In the genomic region with DNA sequence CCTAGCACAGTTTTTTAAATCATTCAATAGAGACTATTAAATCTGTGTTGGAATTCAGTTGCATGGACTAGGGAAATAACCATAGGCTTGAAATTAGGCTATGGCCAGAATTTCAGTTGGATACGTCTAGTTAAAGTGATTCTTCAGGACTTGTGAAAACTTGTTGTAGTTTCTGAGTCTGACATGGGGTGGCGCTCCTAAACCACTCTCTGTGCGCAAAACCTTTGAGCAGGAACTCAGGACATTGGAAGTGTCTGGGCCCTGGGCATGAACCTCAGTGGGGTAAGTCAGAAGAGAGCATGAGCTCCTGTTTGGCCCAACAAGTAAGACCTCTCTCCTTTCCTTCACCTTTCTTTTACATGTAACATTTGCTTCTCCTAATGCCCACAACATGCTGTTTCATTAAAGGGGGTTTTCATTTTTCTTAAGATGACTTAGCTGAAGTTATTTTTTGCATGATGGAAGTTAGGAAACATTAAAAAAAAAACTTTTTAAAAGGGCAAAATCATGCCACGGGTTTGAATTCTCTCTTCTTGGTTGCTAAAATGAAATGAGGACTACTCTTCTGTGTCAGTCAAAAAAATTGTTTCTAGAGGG, we compare ENCODE assay signal across 8 cellular contexts. TPM values are rescaled to one million over a fixed set of nuclear protein-coding genes. Genes with fewer than 3 reads are reported as not detected.
DNase-seq lines count a peak whose midpoint lies in the region; ATAC-seq and TF ChIP-seq lines count a peak whose summit lies in the region.

No MANE protein-coding gene starts in this region.

- no peak overlapping the region for H3K4me3 Mint-ChIP-seq in activated T-helper 1 cell treated with anti-CD3 and anti-CD28 coated beads, Interleukin-12 subunit alpha, Interleukin-12 subunit beta, Interleukin-2, Interleukin-4 antibody, amounts not matched to agents 30 ng/mL and 10 ng/mL and 1 ng/mL, durations not matched to agents 14 hours and 24 hours and 36 hours

- TF ChIP-seq CTCF in GM12872 (IDR thresholded peaks at IDR 0.05; ENCODE audit: insufficient read depth, low read depth, low read length) (peak; percentile 70), WERI-Rb-1 (IDR thresholded peaks at IDR 0.05; ENCODE audit: low read depth, low read length) (peak; percentile 91)

- H3K27ac Mint-ChIP-seq in activated T-helper 1 cell treated with anti-CD3 and anti-CD28 coated beads, Interleukin-12 subunit alpha, Interleukin-12 subunit beta, Interleukin-2, Interleukin-4 antibody, amounts not matched to agents 30 ng/mL and 10 ng/mL and 1 ng/mL, durations not matched to agents 14 hours and 24 hours and 36 hours: no peak overlapping the region

- H3K27me3 ChIP-seq in WERI-Rb-1 (ENCODE audit: insufficient read depth, low read depth, severe bottlenecking): no peaks in the 10 kb centered on the region

- no peak for ATAC-seq in HG03095 (IDR thresholded peaks at IDR 0.05; ENCODE audit: unreplicated experiment)

- H3K27me3 Mint-ChIP-seq in activated T-helper 1 cell treated with anti-CD3 and anti-CD28 coated beads, Interleukin-12 subunit alpha, Interleukin-12 subunit beta, Interleukin-2, Interleukin-4 antibody, amounts not matched to agents 30 ng/mL and 10 ng/mL and 1 ng/mL, durations not matched to agents 14 hours and 24 hours and 36 hours (ENCODE audit: insufficient read depth): peaks cover 11% of the 10 kb centered on the region

- no peak overlapping the region for H3K27ac ChIP-seq in WERI-Rb-1

- no peaks in the 10 kb centered on the region for H3K9me3 ChIP-seq in WERI-Rb-1 (ENCODE audit: severe bottlenecking)

- intact Hi-C loops in head of caudate nucleus (cut with DNase I): loop anchor here (10.0 kb wide), 1 partner anchor 437 kb away; no protein-coding TSS in a partner anchor
- intact Hi-C loops in activated T-helper 1 cell treated with anti-CD3 and anti-CD28 coated beads, Interleukin-12 subunit alpha, Interleukin-12 subunit beta, Interleukin-2, Interleukin-4 antibody, amounts not matched to agents 30 ng/mL and 10 ng/mL and 1 ng/mL, durations not matched to agents 14 hours and 24 hours and 36 hours (cut with micrococcal nuclease): loop anchor here (1.0 kb wide), 1 partner anchor 297 kb away; no protein-coding TSS in a partner anchor

- H3K36me3 Mint-ChIP-seq in activated T-helper 1 cell treated with anti-CD3 and anti-CD28 coated beads, Interleukin-12 subunit alpha, Interleukin-12 subunit beta, Interleukin-2, Interleukin-4 antibody, amounts not matched to agents 30 ng/mL and 10 ng/mL and 1 ng/mL, durations not matched to agents 14 hours and 24 hours and 36 hours (ENCODE audit: low read depth): no peaks in the 10 kb centered on the region

- H3K9me3 Mint-ChIP-seq in activated T-helper 1 cell treated with anti-CD3 and anti-CD28 coated beads, Interleukin-12 subunit alpha, Interleukin-12 subunit beta, Interleukin-2, Interleukin-4 antibody, amounts not matched to agents 30 ng/mL and 10 ng/mL and 1 ng/mL, durations not matched to agents 14 hours and 24 hours and 36 hours: no peaks in the 10 kb centered on the region

- no peaks in the 10 kb centered on the region for H3K36me3 ChIP-seq in WERI-Rb-1

- H3K4me3 ChIP-seq in WERI-Rb-1 (ENCODE audit: low read depth, low read length): no peak overlapping the region

- DNase-seq in AG08395 (ENCODE audit: low spot score): peak; percentile 73
- peak; percentile 64 for DNase-seq in NCI-H2081 treated with DMSO at 0.1 percent for 48 hours (lab: John Stamatoyannopoulos, UW)
- DNase-seq in WERI-Rb-1: peak; percentile 83
- DNase-seq in head of caudate nucleus: peak; percentile 35 to 85 (median 63)
- peak; percentile 65 for DNase-seq in renal cortical epithelial cell (ENCODE audit: low read depth)
- DNase-seq in activated T-helper 1 cell treated with anti-CD3 and anti-CD28 coated beads, Interleukin-12 subunit alpha, Interleukin-12 subunit beta, Interleukin-2, Interleukin-4 antibody, amounts not matched to agents 30 ng/mL and 10 ng/mL and 1 ng/mL, durations not matched to agents 14 hours and 24 hours and 36 hours (ENCODE audit: low spot score): no peak

- no peaks in the 10 kb centered on the region for H3K4me1 Mint-ChIP-seq in activated T-helper 1 cell treated with anti-CD3 and anti-CD28 coated beads, Interleukin-12 subunit alpha, Interleukin-12 subunit beta, Interleukin-2, Interleukin-4 antibody, amounts not matched to agents 30 ng/mL and 10 ng/mL and 1 ng/mL, durations not matched to agents 14 hours and 24 hours and 36 hours (ENCODE audit: low read depth)

RNA-seq across cellular contexts. Expression of gene CCDC190, which starts 17.1 kb away (rescaled TPM):
- total RNA-seq in renal cortical epithelial cell: not detected in 2 replicates
- not detected in 2 replicates for total RNA-seq in activated T-helper 1 cell treated with anti-CD3 and anti-CD28 coated beads, Interleukin-12 subunit alpha, Interleukin-12 subunit beta, Interleukin-2, Interleukin-4 antibody, amounts not matched to agents 30 ng/mL and 10 ng/mL and 1 ng/mL, durations not matched to agents 14 hours and 24 hours and 36 hours
